Comparison of ENCODE assay signal across 10 cellular contexts in genomic region chr12:187986-188909, GRCh38. TPM values are rescaled to one million over a fixed set of nuclear protein-coding genes. Genes with fewer than 3 reads are reported as not detected.
A peak's percentile ranks its signal among the peaks of the same experiment; 100 is the strongest.
DNase-seq lines count a peak whose midpoint lies in the region; ATAC-seq, FAIRE-seq and TF ChIP-seq lines count a peak whose summit lies in the region.
"Not testable (repeated sequence)": the region's sequence is repeated elsewhere in the genome, so short reads cannot be mapped to it uniquely, and the experiment has no call there.
"Had no signal": no experiment of that assay in that cellular context is flagged by ENCODE, and none has a peak within 500 bp of the region (broad histone marks: within the 10 kb centered on the region; RNA-seq: fewer than 3 reads in every experiment).

No MANE protein-coding gene starts in this region.

- not testable (repeated sequence) for H3K27ac ChIP-seq in HCT116 (ENCODE audit: low read depth, low read length); astrocyte (ENCODE audit: low read depth, low read length); esophagus (ENCODE audit: low read depth in 2 of 2, low read length in 1 of 2); vagina

- H3K4me1 ChIP-seq in HCT116 (ENCODE audit: control insufficient read depth in 1 of 2, insufficient read depth in 2 of 2, low read length in 2 of 2); astrocyte (ENCODE audit: insufficient read depth, low read length); esophagus (ENCODE audit: control insufficient read depth in 2 of 2, insufficient read depth in 2 of 2, low read length in 1 of 2); iPS-15b (ENCODE audit: control insufficient read depth, insufficient read depth, low read length); skeletal muscle satellite cell (ENCODE audit: control insufficient read depth, insufficient read depth, low read length); vagina: not testable (repeated sequence)

- H3K9ac ChIP-seq in HCT116 (ENCODE audit: low read length); iPS-15b (ENCODE audit: low read depth, low read length); skeletal muscle satellite cell (ENCODE audit: low read depth, low read length): not testable (repeated sequence)
- peak overlapping the region; percentile 31 for H3K9ac ChIP-seq in astrocyte (ENCODE audit: low read length)

- 42 to 79% methylated on average over 43 to 53 of the region's 53 CpGs for WGBS in esophagus, 2 donors

- not testable (repeated sequence) for TF ChIP-seq POLR2A in HCT116 (IDR thresholded peaks at IDR 0.05; ENCODE audit: borderline replicate concordance, extremely low read depth, insufficient read depth, insufficient read length); vagina (IDR thresholded peaks at IDR 0.05)

- H3K27me3 Mint-ChIP-seq in T-helper 2 cell treated with Interferon-gamma antibody and Interleukin-4, amounts not matched to agents 5 μg/mL and 100 μg/mL, for 36 hours (ENCODE audit: low read depth), result not testable (repeated sequence)
- H3K27me3 Mint-ChIP-seq in astrocyte (ENCODE audit: low read depth, unreplicated experiment), result peaks cover 34% of the 10 kb centered on the region
- H3K27me3 Mint-ChIP-seq in naive B cell, result peaks cover 36 to 53% (median 50%) of the 10 kb centered on the region in 3 donors

- intact Hi-C loops in HCT116 (cut with micrococcal nuclease); vagina (cut with DNase I): not testable (repeated sequence)

- TF ChIP-seq RAD21 in HCT116 (IDR thresholded peaks at IDR 0.05; ENCODE audit: low read depth), result not testable (repeated sequence)

- not testable (repeated sequence) for H3K9me3 Mint-ChIP-seq in T-helper 2 cell treated with Interferon-gamma antibody and Interleukin-4, amounts not matched to agents 5 μg/mL and 100 μg/mL, for 36 hours; astrocyte (ENCODE audit: unreplicated experiment); naive B cell

- DNase-seq in HCT116 (ENCODE audit: low read depth, low spot score); T-helper 2 cell treated with Interferon-gamma antibody and Interleukin-4, amounts not matched to agents 5 μg/mL and 100 μg/mL, for 36 hours (ENCODE audit: low spot score); astrocyte (ENCODE audit: low read depth); naive B cell; vagina (ENCODE audit: extremely low spot score in 2 of 2): not testable (repeated sequence)

- FAIRE-seq in astrocyte (lab: Jason Lieb, UNC), result not testable (repeated sequence)

- H3K27me3 ChIP-seq in HCT116 (ENCODE audit: insufficient read depth, low read length); astrocyte (ENCODE audit: insufficient read depth, low read length); esophagus (ENCODE audit: control insufficient read depth in 1 of 2, insufficient read depth in 2 of 2, low read length in 2 of 2); vagina: not testable (repeated sequence)
- peaks cover 37% of the 10 kb centered on the region for H3K27me3 ChIP-seq in iPS-15b (ENCODE audit: control insufficient read depth, insufficient read depth, low read length)
- H3K27me3 ChIP-seq in skeletal muscle satellite cell (ENCODE audit: control insufficient read depth, insufficient read depth, low read length), result peaks cover 61% of the 10 kb centered on the region

- not testable (repeated sequence) for H3K36me3 ChIP-seq in HCT116 (ENCODE audit: control insufficient read depth in 1 of 2, insufficient read depth in 2 of 2, low read length in 2 of 2); astrocyte (ENCODE audit: insufficient read depth, low read length); esophagus (ENCODE audit: control insufficient read depth in 2 of 2, insufficient read depth in 2 of 2, low read length in 1 of 2); iPS-15b (ENCODE audit: control insufficient read depth, insufficient read depth, low read length); skeletal muscle satellite cell (ENCODE audit: insufficient read depth, low read length); vagina

- CTCF ChIA-PET in HCT116 (lab: Charles Lee), result not testable (repeated sequence)

- peak overlapping the region; percentile 78 for H3K4me3 Mint-ChIP-seq in T-helper 2 cell treated with Interferon-gamma antibody and Interleukin-4, amounts not matched to agents 5 μg/mL and 100 μg/mL, for 36 hours
- peak overlapping the region; percentile 74 for H3K4me3 Mint-ChIP-seq in astrocyte (ENCODE audit: unreplicated experiment)
- peak overlapping the region in 7 of 8 donors; percentile 12 to 92 (median 75) for H3K4me3 Mint-ChIP-seq in naive B cell

- not testable (repeated sequence) for H3K9me3 ChIP-seq in HCT116 (ENCODE audit: control insufficient read depth in 1 of 2, insufficient read depth in 1 of 2, low read depth in 1 of 2, low read length in 2 of 2); astrocyte (ENCODE audit: insufficient read depth, low read depth, low read length); esophagus (ENCODE audit: control insufficient read depth in 2 of 2, insufficient read depth in 1 of 2, low read depth in 1 of 2, low read length in 1 of 2); iPS-15b (ENCODE audit: control insufficient read depth, insufficient read depth, low read length); skeletal muscle satellite cell (replicated peaks; ENCODE audit: low read length); vagina

- H3K9me2 ChIP-seq in HCT116 (ENCODE audit: insufficient read depth), result not testable (repeated sequence)

- TF ChIP-seq CTCF in HCT116 (IDR thresholded peaks at IDR 0.05 in 2 of 3, conservative IDR thresholded peaks at IDR 0.05 in 1 of 3; ENCODE audit: borderline replicate concordance in 1 of 3, insufficient read depth in 1 of 3, low read depth in 2 of 3, low read length in 2 of 3); astrocyte (IDR thresholded peaks at IDR 0.05; ENCODE audit: insufficient read depth, low read depth, low read length); vagina (IDR thresholded peaks at IDR 0.05): not testable (repeated sequence)

- H3K4me2 ChIP-seq in HCT116 (ENCODE audit: low read length) (peak overlapping the region; percentile 62), astrocyte (ENCODE audit: low read length) (peak overlapping the region; percentile 95), skeletal muscle satellite cell (ENCODE audit: low read length) (peak overlapping the region; percentile 72)

- H3K36me3 Mint-ChIP-seq in T-helper 2 cell treated with Interferon-gamma antibody and Interleukin-4, amounts not matched to agents 5 μg/mL and 100 μg/mL, for 36 hours (ENCODE audit: low read depth); naive B cell: not testable (repeated sequence)
- H3K36me3 Mint-ChIP-seq in astrocyte (ENCODE audit: low read depth, unreplicated experiment), result peaks cover 11% of the 10 kb centered on the region

- H3K4me3 ChIP-seq in HCT116 (replicated peaks in 1 of 2; ENCODE audit: low read depth in 1 of 2, low read length in 2 of 2); astrocyte (ENCODE audit: insufficient read depth, low read depth, low read length): not testable (repeated sequence)
- H3K4me3 ChIP-seq in esophagus (ENCODE audit: low read depth in 1 of 2, low read length in 2 of 2) (peak overlapping the region; percentile 39 to 44), iPS-15b (ENCODE audit: low read depth, low read length) (peak overlapping the region; percentile 80), skeletal muscle satellite cell (ENCODE audit: low read length) (peak overlapping the region; percentile 45), vagina (peak overlapping the region; percentile 33 to 44)

- BruUV-seq in HCT116 (replicated peaks; lab: Mats Ljungman, UMichigan), result not testable (repeated sequence)

- not testable (repeated sequence) for H4K20me1 ChIP-seq in HCT116 (ENCODE audit: insufficient read depth); astrocyte (ENCODE audit: insufficient read depth, low read length)

- POLR2A ChIA-PET in HCT116 (lab: Charles Lee), result interaction anchor here (0.9 to 1.1 kb wide), 2 partner anchors 12 to 31 kb away, joined by 3 read pairs; no protein-coding TSS in a partner anchor

- H2AFZ ChIP-seq in HCT116 (ENCODE audit: low read depth, low read length, poor library complexity, severe bottlenecking) (peak overlapping the region; percentile 85), astrocyte (ENCODE audit: low read depth, low read length) (peak overlapping the region; percentile 96)

- RAD21 ChIA-PET in HCT116 (lab: Charles Lee; ENCODE audit: low non-redundant PET in 1 of 2, low total read pairs in 2 of 2, uncharacterized antibody in 2 of 2, unreplicated experiment in 2 of 2), result not testable (repeated sequence)

- not testable (repeated sequence) for ATAC-seq in HCT116; naive B cell (ENCODE audit: low read depth in 2 of 2)

- H3K27ac Mint-ChIP-seq in T-helper 2 cell treated with Interferon-gamma antibody and Interleukin-4, amounts not matched to agents 5 μg/mL and 100 μg/mL, for 36 hours; astrocyte (ENCODE audit: unreplicated experiment); naive B cell: not testable (repeated sequence)

- H3K79me2 ChIP-seq in HCT116 (ENCODE audit: insufficient read depth, low read length); astrocyte (ENCODE audit: insufficient read depth, low read length): not testable (repeated sequence)

- not testable (repeated sequence) for H3K4me1 Mint-ChIP-seq in T-helper 2 cell treated with Interferon-gamma antibody and Interleukin-4, amounts not matched to agents 5 μg/mL and 100 μg/mL, for 36 hours (ENCODE audit: low read depth); astrocyte (ENCODE audit: low read depth, unreplicated experiment); naive B cell

RNA-seq across cellular contexts. Expression of gene SLC6A12, which starts 25.7 kb away (rescaled TPM):
- total RNA-seq in HCT116 (2021; ENCODE audit: unreplicated experiment) (0.64 TPM), astrocyte (2.6 and 3.0 TPM in 2 replicates), vagina (not detected)
- 0.07 and 0.30 TPM in 2 replicates for polyA plus RNA-seq in HCT116 (2012)
- polyA plus RNA-seq in esophagus (under 1 TPM in 1 of 2 donors, not detected in 1; 0.11 TPM), naive B cell (ENCODE audit: low read depth in 6 of 6) (1 to 10 TPM in 1 of 6 donors, not detected in 5; 1.3 TPM)
- not detected in 2 replicates for total RNA-seq in skeletal muscle satellite cell (2012; rRNA removed)
- total RNA-seq: MCF 10A, SJCRH30 had no signal
